Comparison of ENCODE assay signal across 1 cellular context in the genomic region with DNA sequence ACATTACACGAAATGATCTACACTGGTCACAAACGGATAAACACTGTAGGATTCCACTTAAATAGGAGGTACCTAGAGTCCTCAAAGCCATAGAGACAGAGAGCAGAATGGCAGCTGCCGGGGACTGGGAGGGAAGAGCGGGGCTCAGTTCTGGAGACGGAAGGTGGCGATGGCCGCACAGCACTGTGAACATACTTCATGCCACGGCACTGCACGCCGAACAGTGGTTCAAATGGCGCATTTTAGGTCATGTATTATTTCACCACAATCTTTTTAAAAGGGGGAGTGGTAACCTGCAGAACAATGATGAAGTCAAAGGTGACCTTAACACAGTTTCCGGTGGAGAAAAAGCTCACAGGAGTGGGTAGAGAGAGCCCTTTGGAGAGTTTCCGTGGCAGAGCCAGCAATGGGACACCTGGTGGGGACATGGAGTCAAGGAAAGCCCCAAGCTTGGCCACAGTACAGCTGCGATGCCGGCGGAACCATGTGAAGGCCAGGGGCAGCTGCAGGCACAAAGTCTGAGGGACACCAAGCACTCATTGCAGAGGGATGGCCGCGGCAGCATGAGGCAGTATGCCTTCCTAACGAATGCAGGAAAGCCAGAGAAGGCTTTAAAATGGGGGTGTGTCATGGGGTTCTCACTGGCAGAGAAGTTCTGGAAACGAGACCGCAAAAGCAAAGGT.
TF ChIP-seq lines count a peak whose summit lies in the region.

No MANE protein-coding gene starts in this region.

TF ChIP-seq in HEK293T, 16 proteins besides CTCF, POLR2A, EP300 and RAD21 (continued from another document):
- TF ChIP-seq, protein P1, sequence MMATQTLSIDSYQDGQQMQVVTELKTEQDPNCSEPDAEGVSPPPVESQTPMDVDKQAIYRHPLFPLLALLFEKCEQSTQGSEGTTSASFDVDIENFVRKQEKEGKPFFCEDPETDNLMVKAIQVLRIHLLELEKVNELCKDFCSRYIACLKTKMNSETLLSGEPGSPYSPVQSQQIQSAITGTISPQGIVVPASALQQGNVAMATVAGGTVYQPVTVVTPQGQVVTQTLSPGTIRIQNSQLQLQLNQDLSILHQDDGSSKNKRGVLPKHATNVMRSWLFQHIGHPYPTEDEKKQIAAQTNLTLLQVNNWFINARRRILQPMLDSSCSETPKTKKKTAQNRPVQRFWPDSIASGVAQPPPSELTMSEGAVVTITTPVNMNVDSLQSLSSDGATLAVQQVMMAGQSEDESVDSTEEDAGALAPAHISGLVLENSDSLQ (IDR thresholded peaks at IDR 0.05), result no peak
- TF ChIP-seq CTBP1 (IDR thresholded peaks at IDR 0.05; ENCODE audit: borderline replicate concordance), result no peak
- TF ChIP-seq ELF4 (IDR thresholded peaks at IDR 0.05), result no peak
- no peak for TF ChIP-seq BHLHE40 (IDR thresholded peaks at IDR 0.05; ENCODE audit: borderline replicate concordance)
- TF ChIP-seq SP1 (IDR thresholded peaks at IDR 0.05), result no peak
- TF ChIP-seq FOXM1 (IDR thresholded peaks at IDR 0.05; ENCODE audit: borderline replicate concordance), result no peak
- no peak for TF ChIP-seq LEF1 (IDR thresholded peaks at IDR 0.05; ENCODE audit: borderline replicate concordance)
